In genomic region chr4:140603286-140603685, GRCh38 we compare ENCODE assay signal across 32 cellular contexts. TPM values are rescaled to one million over a fixed set of nuclear protein-coding genes. Genes with fewer than 3 reads are reported as not detected.
DNase-seq lines count a peak whose midpoint lies in the region; ATAC-seq and TF ChIP-seq lines count a peak whose summit lies in the region.
"Had no signal": no experiment of that assay in that cellular context is flagged by ENCODE, and none has a peak within 500 bp of the region (broad histone marks: within the 10 kb centered on the region; RNA-seq: fewer than 3 reads in every experiment).

No MANE protein-coding gene starts in this region.

- H3K36me3 ChIP-seq in heart left ventricle, result no peaks in the 10 kb centered on the region
- H3K36me3 ChIP-seq: BE2C, thoracic aorta had no signal

- WGBS in heart left ventricle, 4 donors, result 31 to 100% (median 54%) methylated on average over 1 to 2 of the region's 2 CpGs

- no peaks in the 10 kb centered on the region for H3K9me3 ChIP-seq in heart left ventricle
- H3K9me3 ChIP-seq: BE2C, SK-N-SH, thoracic aorta had no signal

- no peak overlapping the region for H3K4me3 ChIP-seq in heart left ventricle
- H3K4me3 ChIP-seq: thoracic aorta had no signal

- peak; percentile 45 for ATAC-seq in Right ventricle myocardium inferior
- ATAC-seq in heart left ventricle, result peak; percentile 56 to 87 (median 76)
- no peak for ATAC-seq in HG03442 (IDR thresholded peaks at IDR 0.05; ENCODE audit: unreplicated experiment)
- no peak for ATAC-seq in GM18498 (IDR thresholded peaks at IDR 0.05; ENCODE audit: unreplicated experiment)
- ATAC-seq in foreskin keratinocyte, result no peak
- ATAC-seq: activated CD8-positive, alpha-beta memory T cell treated with anti-CD3 and anti-CD28 coated beads, Interleukin-2, amount 10 ng/mL, durations not matched to agents 7 days and 5 days; activated naive CD8-positive, alpha-beta T cell treated with anti-CD3 and anti-CD28 coated beads, Interleukin-2, amount 50 U/mL, for 24 hours; sciatic nerve; stimulated activated naive CD8-positive, alpha-beta T cell treated with anti-CD3 and anti-CD28 coated beads, Interleukin-15, amount 100 ng/mL, for 72 hours had no signal

- TF ChIP-seq CTCF in heart left ventricle (IDR thresholded peaks at IDR 0.05) (no peak), foreskin keratinocyte (conservative IDR thresholded peaks at IDR 0.05) (no peak)

- intact Hi-C loops in Right ventricle myocardium inferior (cut with DNase I), result loop anchor here (5.0 to 10.0 kb wide), 2 partner anchors 76 to 178 kb away; partner anchors contain the start of gene CLGN
- intact Hi-C loops in cardiac septum (cut with DNase I), result loop anchor here (5.0 kb wide), 1 partner anchor 81 kb away; the partner anchor contains the start of gene ELMOD2
- intact Hi-C loops in heart left ventricle (cut with DNase I), result loop anchor here in 3 of 10 donors (5.0 to 10.0 kb wide), 2 partner anchors 78 to 81 kb away; partner anchors contain the start of gene ELMOD2 (in 3 of the 3)

- no peak for DNase-seq in Right ventricle myocardium inferior (ENCODE audit: missing footprints)
- DNase-seq in cardiac septum (ENCODE audit: low spot score), result no peak
- DNase-seq in NCI-H146 treated with DMSO at 0.1 percent for 48 hours (lab: John Stamatoyannopoulos, UW; ENCODE audit: unreplicated experiment), result peak; percentile 85
- DNase-seq in heart left ventricle, result peak in 4 of 5 donors; percentile 36 to 62 (median 50)
- DNase-seq in foreskin keratinocyte, result no peak
- DNase-seq: activated CD8-positive, alpha-beta memory T cell treated with anti-CD3 and anti-CD28 coated beads, Interleukin-2, amount 10 ng/mL, durations not matched to agents 7 days and 5 days; activated gamma-delta T cell treated with Interleukin-2 at 50 U/mL for 16 hours; activated naive CD8-positive, alpha-beta T cell treated with anti-CD3 and anti-CD28 coated beads, Interleukin-2, amount 50 U/mL, for 24 hours; activated T-cell treated with anti-CD3 and anti-CD28 coated beads, Interleukin-2, amount 50 U/mL, for 48 hours; BE2C; caudate nucleus; cortex of kidney; effector memory CD4-positive, alpha-beta T cell; glutamatergic neuron; H7; IMR-90; islet precursor cell; NCI-H2029; NCI-H226; posterior cingulate gyrus; SK-N-SH; stimulated activated CD8-positive, alpha-beta memory T cell treated with anti-CD3 and anti-CD28 coated beads, Interleukin-4, amount 100 ng/mL, for 48 hours; stimulated activated naive CD8-positive, alpha-beta T cell treated with anti-CD3 and anti-CD28 coated beads, Interleukin-15, amount 100 ng/mL, for 72 hours had no signal

- H3K27ac ChIP-seq in heart left ventricle (peak overlapping the region in 10 of 12 donors; percentile 35 to 82 (median 72)), foreskin keratinocyte (no peak overlapping the region)
- H3K27ac ChIP-seq: thoracic aorta had no signal

- TF ChIP-seq POLR2A in heart left ventricle (IDR thresholded peaks at IDR 0.05), result no peak

- H3K27me3 ChIP-seq in heart left ventricle (no peaks in the 10 kb centered on the region), foreskin keratinocyte (peaks cover 20% of the 10 kb centered on the region)
- H3K27me3 ChIP-seq: BE2C had no signal

- H3K4me1 ChIP-seq in heart left ventricle, result peaks cover 4 to 26% (median 10%) of the 10 kb centered on the region in 12 donors
- H3K4me1 ChIP-seq in foreskin keratinocyte, result peaks cover 9% of the 10 kb centered on the region
- H3K4me1 ChIP-seq: BE2C had no signal

RNA-seq across cellular contexts. Expression of gene UCP1, which starts 34.5 kb away (rescaled TPM):
- total RNA-seq in Right ventricle myocardium inferior (not detected), cardiac septum (not detected), heart left ventricle (not detected), foreskin keratinocyte (not detected in 2 replicates)
- polyA plus RNA-seq in heart left ventricle (under 1 TPM in 1 of 2 donors, not detected in 1; 0.14 TPM), foreskin keratinocyte (not detected in 2 replicates)
- total RNA-seq: activated CD8-positive, alpha-beta memory T cell treated with anti-CD3 and anti-CD28 coated beads, Interleukin-2, amount 10 ng/mL, durations not matched to agents 7 days and 5 days; epithelial cell of proximal tubule; G401; IMR-90; LHCN-M2; liver; myocyte; sciatic nerve; thoracic aorta had no signal
- polyA plus RNA-seq: IMR-90, liver, SK-N-SH had no signal

Comparison
In these comparisons a context has a peak if more than half of its experiments do, and no peak if none do; other contexts are left out.
1. DNase-seq: peak in NCI-H146 treated with DMSO at 0.1 percent for 48 hours (single experiment) and heart left ventricle (4 of 5); none in Right ventricle myocardium inferior (single experiment), cardiac septum (single experiment) and foreskin keratinocyte (0 of 2).
2. ATAC-seq: peak in Right ventricle myocardium inferior (single experiment) and heart left ventricle (4 of 4); none in HG03442 (single experiment), GM18498 (single experiment) and foreskin keratinocyte (single experiment).